ENCODE assay signal across 16 cellular contexts in the genomic region with DNA sequence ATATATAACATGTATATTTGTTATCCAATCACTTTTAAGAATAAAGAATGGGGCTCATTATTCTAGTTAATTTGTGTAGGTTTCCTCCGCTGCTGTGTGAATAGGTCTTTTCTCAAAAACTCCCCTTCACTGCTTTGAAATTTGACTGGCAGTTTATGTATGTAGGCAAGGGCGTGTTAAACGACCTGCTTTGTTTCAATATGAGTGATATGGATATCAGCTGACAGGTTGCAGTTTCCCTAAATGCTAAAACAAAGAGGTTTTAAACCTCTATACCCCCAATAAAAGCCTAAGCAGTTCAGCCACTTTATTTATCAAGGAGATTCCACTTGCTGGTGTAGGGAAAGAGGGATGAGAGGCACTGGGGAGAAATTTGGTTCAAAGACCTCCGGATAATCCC.
DNase-seq lines count a peak whose midpoint lies in the region; ATAC-seq lines count a peak whose summit lies in the region.
"Had no signal": no experiment of that assay in that cellular context is flagged by ENCODE, and none has a peak within 500 bp of the region (broad histone marks: within the 10 kb centered on the region; RNA-seq: fewer than 3 reads in every experiment).

No MANE protein-coding gene starts in this region.

- H4K5ac ChIP-seq in mesendoderm (ENCODE audit: low read length), result no peak overlapping the region

- no peak overlapping the region for H3K4me3 ChIP-seq in mesendoderm (ENCODE audit: low read length)
- H3K4me3 ChIP-seq: BLaER1 treated with 17β-estradiol and CSF1 and Interleukin-3, amounts not matched to agents 10 nM and 100 nM; thoracic aorta had no signal

- WGBS in mesendoderm (ENCODE audit: extremely low coverage, insufficient coverage, low lambda C conversion rate), result no CpG with 5 or more reads among the region's 4 CpGs

- peaks cover 2% of the 10 kb centered on the region for H3K36me3 Mint-ChIP-seq in activated naive CD8-positive, alpha-beta T cell treated with anti-CD3 and anti-CD28 coated beads, Interleukin-2, amount 50 U/mL, for 24 hours (ENCODE audit: low read depth)

- H3K4me1 Mint-ChIP-seq in activated naive CD8-positive, alpha-beta T cell treated with anti-CD3 and anti-CD28 coated beads, Interleukin-2, amount 50 U/mL, for 24 hours, result peaks cover under 1% of the 10 kb centered on the region

- H3K79me2 ChIP-seq in mesendoderm (ENCODE audit: control insufficient read depth, insufficient read depth, low read length), result no peaks in the 10 kb centered on the region

- no peak overlapping the region for H3K4me3 Mint-ChIP-seq in activated naive CD8-positive, alpha-beta T cell treated with anti-CD3 and anti-CD28 coated beads, Interleukin-2, amount 50 U/mL, for 24 hours
- H3K4me3 Mint-ChIP-seq: activated naive CD8-positive, alpha-beta T cell treated with anti-CD3 and anti-CD28 coated beads, Interleukin-2, amount 10 ng/mL, durations not matched to agents 7 days and 5 days had no signal

- H3K4ac ChIP-seq in mesendoderm (ENCODE audit: low read depth, low read length), result no peak overlapping the region

- H2BK15ac ChIP-seq in mesendoderm (replicated peaks; ENCODE audit: low read depth), result no peak overlapping the region

- no peak overlapping the region for H4K8ac ChIP-seq in mesendoderm (ENCODE audit: low read depth, low read length)

- no peaks in the 10 kb centered on the region for H3K27me3 ChIP-seq in mesendoderm (ENCODE audit: insufficient read depth, low read length, poor library complexity)
- H3K27me3 ChIP-seq: BLaER1 treated with 17β-estradiol and CSF1 and Interleukin-3, amounts not matched to agents 10 nM and 100 nM had no signal

- H3K4me1 ChIP-seq in mesendoderm (ENCODE audit: control insufficient read depth, low read depth, low read length), result no peaks in the 10 kb centered on the region

- no peak overlapping the region for H3K4me2 ChIP-seq in mesendoderm (ENCODE audit: low read length)

- no peaks in the 10 kb centered on the region for H3K36me3 ChIP-seq in mesendoderm (ENCODE audit: control insufficient read depth, insufficient read depth, low read length)
- H3K36me3 ChIP-seq: BLaER1 treated with 17β-estradiol and CSF1 and Interleukin-3, amounts not matched to agents 10 nM and 100 nM; thoracic aorta had no signal

- H3K27me3 Mint-ChIP-seq in activated naive CD8-positive, alpha-beta T cell treated with anti-CD3 and anti-CD28 coated beads, Interleukin-2, amount 50 U/mL, for 24 hours, result no peaks in the 10 kb centered on the region
- H3K27me3 Mint-ChIP-seq: activated naive CD8-positive, alpha-beta T cell treated with anti-CD3 and anti-CD28 coated beads, Interleukin-2, amount 10 ng/mL, durations not matched to agents 7 days and 5 days had no signal

- no peak overlapping the region for H3K27ac Mint-ChIP-seq in activated naive CD8-positive, alpha-beta T cell treated with anti-CD3 and anti-CD28 coated beads, Interleukin-2, amount 50 U/mL, for 24 hours
- H3K27ac Mint-ChIP-seq: activated naive CD8-positive, alpha-beta T cell treated with anti-CD3 and anti-CD28 coated beads, Interleukin-2, amount 10 ng/mL, durations not matched to agents 7 days and 5 days had no signal

- H2BK120ac ChIP-seq in mesendoderm (ENCODE audit: low read depth, low read length), result no peak overlapping the region

- no peak overlapping the region for H2AK5ac ChIP-seq in mesendoderm (ENCODE audit: low read length)

- DNase-seq in COLO829 (ENCODE audit: low spot score) (peak; percentile 44), mesendoderm (no peak), hippocampal formation (lab: John Stamatoyannopoulos, UW) (no peak)
- DNase-seq in effector CD4-positive, alpha-beta T cell, result no peak
- no peak for DNase-seq in activated naive CD8-positive, alpha-beta T cell treated with anti-CD3 and anti-CD28 coated beads, Interleukin-2, amount 50 U/mL, for 24 hours
- DNase-seq: 8988T; activated naive CD8-positive, alpha-beta T cell treated with anti-CD3 and anti-CD28 coated beads, Interleukin-2, amount 10 ng/mL, durations not matched to agents 7 days and 5 days; activated T-cell treated with anti-CD3 and anti-CD28 coated beads, Interleukin-2, amount 50 U/mL, for 48 hours; DMS153; NCI-H774; stimulated activated CD4-positive, alpha-beta T cell treated with anti-CD3 and anti-CD28 coated beads, Interleukin-4, amount 100 ng/mL, for 24 hours had no signal

- no peak overlapping the region for H3K9ac ChIP-seq in mesendoderm (ENCODE audit: low read length)
- H3K9ac ChIP-seq: BLaER1 treated with 17β-estradiol and CSF1 and Interleukin-3, amounts not matched to agents 10 nM and 100 nM had no signal

- no peak overlapping the region for H3K56ac ChIP-seq in mesendoderm (ENCODE audit: low read length)

- H2BK5ac ChIP-seq in mesendoderm (ENCODE audit: low read length), result no peak overlapping the region

- peaks cover 18% of the 10 kb centered on the region for H3K9me3 Mint-ChIP-seq in activated naive CD8-positive, alpha-beta T cell treated with anti-CD3 and anti-CD28 coated beads, Interleukin-2, amount 50 U/mL, for 24 hours

- H3K79me1 ChIP-seq in mesendoderm (ENCODE audit: low read length), result no peaks in the 10 kb centered on the region

- no peak overlapping the region for H3K27ac ChIP-seq in mesendoderm (ENCODE audit: low read depth, low read length)
- H3K27ac ChIP-seq: BLaER1 treated with 17β-estradiol and CSF1 and Interleukin-3, amounts not matched to agents 10 nM and 100 nM; thoracic aorta had no signal

- H3K23ac ChIP-seq in mesendoderm (ENCODE audit: low read length), result no peak overlapping the region

- ATAC-seq in GM18867 (IDR thresholded peaks at IDR 0.05; ENCODE audit: unreplicated experiment), result peak; percentile 79
- peak; percentile 77 for ATAC-seq in GM21529 (IDR thresholded peaks at IDR 0.05; ENCODE audit: unreplicated experiment)
- peak; percentile 75 for ATAC-seq in HG03103 (IDR thresholded peaks at IDR 0.05; ENCODE audit: low read depth, unreplicated experiment)
- no peak for ATAC-seq in activated naive CD8-positive, alpha-beta T cell treated with anti-CD3 and anti-CD28 coated beads, Interleukin-2, amount 50 U/mL, for 24 hours

- no peak overlapping the region for H3K18ac ChIP-seq in mesendoderm (ENCODE audit: low read length)
